ENCODE assay signal across 8 cellular contexts in genomic region chr4:40628888-40629287, GRCh38. TPM values are rescaled to one million over a fixed set of nuclear protein-coding genes. Genes with fewer than 3 reads are reported as not detected.
DNase-seq lines count a peak whose midpoint lies in the region; ATAC-seq and TF ChIP-seq lines count a peak whose summit lies in the region.

No MANE protein-coding gene starts in this region.

- DNase-seq in BJ (ENCODE audit: low read depth), result no peak
- DNase-seq in LoVo (ENCODE audit: low spot score), result peak; percentile 30
- DNase-seq in naive thymus-derived CD8-positive, alpha-beta T cell, result no peak
- DNase-seq in NCI-H510A treated with DMSO at 0.1 percent for 48 hours (lab: John Stamatoyannopoulos, UW), result no peak
- no peak for DNase-seq in ureter (ENCODE audit: low spot score)
- DNase-seq in NCI-H1417 (lab: John Stamatoyannopoulos, UW), result no peak

- CTCF ChIA-PET in BJ (lab: Yijun Ruan, JAX), result interaction anchor here (1.0 kb wide), 1 partner anchor 20 kb away, joined by 3 read pairs; no protein-coding TSS in a partner anchor

- H3K9me3 ChIP-seq in duodenal mucosa (ENCODE audit: control insufficient read depth in 1 of 2, low read length in 2 of 2), result no peaks in the 10 kb centered on the region

- peaks cover 10 to 28% (median 20%) of the 10 kb centered on the region in 4 donors for H3K4me1 Mint-ChIP-seq in naive thymus-derived CD8-positive, alpha-beta T cell

- H3K4me3 Mint-ChIP-seq in naive thymus-derived CD8-positive, alpha-beta T cell, result peak overlapping the region; percentile 81 to 95 (median 89)

- no peak for TF ChIP-seq CTCF in BJ (IDR thresholded peaks at IDR 0.05; ENCODE audit: insufficient read depth, low read depth, low read length)

- H3K27ac ChIP-seq in duodenal mucosa (ENCODE audit: low read depth, low read length), result peak overlapping the region; percentile 83

- H3K27ac Mint-ChIP-seq in naive thymus-derived CD8-positive, alpha-beta T cell, result peak overlapping the region in 3 of 10 donors; percentile 1 to 61 (median 39)

- no peaks in the 10 kb centered on the region for H3K9me3 Mint-ChIP-seq in naive thymus-derived CD8-positive, alpha-beta T cell

- H3K27me3 ChIP-seq in BJ (ENCODE audit: control insufficient read depth, insufficient read depth, low read length) (no peaks in the 10 kb centered on the region), duodenal mucosa (ENCODE audit: control insufficient read depth in 1 of 2, insufficient read depth in 2 of 2, low read length in 2 of 2) (no peaks in the 10 kb centered on the region)

- POLR2A ChIA-PET in BJ (lab: Charles Lee), result no interaction called here
- POLR2A ChIA-PET in naive thymus-derived CD8-positive, alpha-beta T cell (lab: Charles Lee), result no interaction called here

- H3K36me3 ChIP-seq in BJ (ENCODE audit: control insufficient read depth, insufficient read depth, low read length), result no peaks in the 10 kb centered on the region
- no peaks in the 10 kb centered on the region for H3K36me3 ChIP-seq in duodenal mucosa (ENCODE audit: control insufficient read depth in 1 of 2, insufficient read depth in 2 of 2, low read length in 2 of 2)

- peak overlapping the region; percentile 73 to 91 for H3K9ac ChIP-seq in duodenal mucosa (ENCODE audit: low read depth in 1 of 2, low read length in 2 of 2)

- H3K4me3 ChIP-seq in BJ (ENCODE audit: low read depth, low read length) (peak overlapping the region; percentile 56), duodenal mucosa (ENCODE audit: low read depth in 1 of 2, low read length in 2 of 2) (peak overlapping the region; percentile 77 to 88)

- no peaks in the 10 kb centered on the region for H3K36me3 Mint-ChIP-seq in naive thymus-derived CD8-positive, alpha-beta T cell

- H3K4me1 ChIP-seq in duodenal mucosa (ENCODE audit: control insufficient read depth in 1 of 2, insufficient read depth in 2 of 2, low read length in 2 of 2), result peaks cover 4 to 10% of the 10 kb centered on the region in 2 donors

- H3K27me3 Mint-ChIP-seq in naive thymus-derived CD8-positive, alpha-beta T cell, result peaks cover 2 to 50% (median 26%) of the 10 kb centered on the region in 5 donors

- ATAC-seq in naive thymus-derived CD8-positive, alpha-beta T cell, result no peak
- ATAC-seq in HG03175 (IDR thresholded peaks at IDR 0.05; ENCODE audit: unreplicated experiment), result no peak

RNA-seq across cellular contexts. Expression of gene RBM47, which starts 0.8 kb away (rescaled TPM):
- polyA plus RNA-seq in BJ (2011; rRNA removed), result 0.42 and 0.52 TPM in 2 replicates
- 0.57 and 0.62 TPM in 2 replicates for polyA minus RNA-seq in BJ (2011; rRNA and poly(A)+ RNA removed)
- under 1 TPM; 0.49 to 0.88 TPM for total RNA-seq in naive thymus-derived CD8-positive, alpha-beta T cell
- polyA plus RNA-seq in naive thymus-derived CD8-positive, alpha-beta T cell, result under 1 TPM in 2 of 3 donors, not detected in 1; 0.05 to 0.37 TPM
- 110 TPM for total RNA-seq in ureter

Comparison
In these comparisons a context has a peak if more than half of its experiments do, and no peak if none do; other contexts are left out.
1. RNA of gene RBM47, which starts 0.8 kb away (total RNA-seq): 110 TPM in ureter (single experiment); 0.49 to 0.88 TPM in naive thymus-derived CD8-positive, alpha-beta T cell; every median in the first group is over 10 times any median in the second.